26 cellular contexts compared by ENCODE assay signal in the genomic region with DNA sequence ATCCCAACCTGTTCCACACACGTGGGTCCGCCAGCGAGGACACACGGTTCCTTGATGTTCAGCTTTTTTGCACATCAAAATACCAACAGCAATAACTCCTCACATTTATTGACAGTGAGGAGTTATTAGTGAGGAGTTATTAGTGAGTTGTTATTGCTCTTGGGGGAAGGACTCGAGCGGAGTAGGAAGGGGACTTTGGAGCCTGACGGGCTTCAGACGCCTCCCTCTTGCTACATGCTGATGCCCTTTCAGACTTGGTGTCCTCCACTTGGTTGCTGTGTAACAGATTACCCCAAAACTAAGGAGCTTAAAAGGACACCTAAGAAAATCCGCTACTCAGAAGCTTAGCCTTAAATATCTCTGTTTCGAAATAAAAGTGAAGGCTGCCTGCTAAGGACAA.
"Had no signal": no experiment of that assay in that cellular context is flagged by ENCODE, and none has a peak within 500 bp of the region (broad histone marks: within the 10 kb centered on the region; RNA-seq: fewer than 3 reads in every experiment).

No MANE protein-coding gene starts in this region.

- H3K36me3 ChIP-seq: colonic mucosa, esophagus squamous epithelium, gastrocnemius medialis, heart right ventricle, left lung, lower lobe of right lung had no signal

- H3K4me3 ChIP-seq: colonic mucosa, esophagus squamous epithelium, gastrocnemius medialis, heart right ventricle, left lung, lower lobe of right lung had no signal

- ATAC-seq: effector memory CD8-positive, alpha-beta T cell; esophagus mucosa; gastrocnemius medialis; heart right ventricle; left cardiac atrium; left lung; left ventricle myocardium superior; lower lobe of right lung; naive thymus-derived CD4-positive, alpha-beta T cell had no signal

- FAIRE-seq: endometrium had no signal

- H3K9me3 ChIP-seq: colonic mucosa, esophagus squamous epithelium, gastrocnemius medialis, left lung, lower lobe of right lung had no signal

- H3K27me3 ChIP-seq: colonic mucosa, gastrocnemius medialis, left lung had no signal

- H3K27ac ChIP-seq: colonic mucosa, epithelial cell of prostate, esophagus squamous epithelium, gastrocnemius medialis, heart right ventricle, left lung, lower lobe of right lung had no signal

- DNase-seq: colonic mucosa; cortex of kidney; effector CD8-positive, alpha-beta T cell; effector memory CD8-positive, alpha-beta T cell; endodermal cell; erythroblast; esophagus squamous epithelium; foreskin fibroblast; foreskin melanocyte; gastrocnemius medialis; glutamatergic neuron; head of caudate nucleus; heart right ventricle; hypothalamus; immature natural killer cell; islet precursor cell; left cardiac atrium; left lung; left ventricle myocardium superior; lower lobe of right lung; mesenchymal stem cell; midbrain; naive thymus-derived CD4-positive, alpha-beta T cell had no signal

- H3K4me1 ChIP-seq: colonic mucosa, esophagus squamous epithelium, gastrocnemius medialis, heart right ventricle, left lung, lower lobe of right lung had no signal
